12 cellular contexts compared by ENCODE assay signal in the genomic region with DNA sequence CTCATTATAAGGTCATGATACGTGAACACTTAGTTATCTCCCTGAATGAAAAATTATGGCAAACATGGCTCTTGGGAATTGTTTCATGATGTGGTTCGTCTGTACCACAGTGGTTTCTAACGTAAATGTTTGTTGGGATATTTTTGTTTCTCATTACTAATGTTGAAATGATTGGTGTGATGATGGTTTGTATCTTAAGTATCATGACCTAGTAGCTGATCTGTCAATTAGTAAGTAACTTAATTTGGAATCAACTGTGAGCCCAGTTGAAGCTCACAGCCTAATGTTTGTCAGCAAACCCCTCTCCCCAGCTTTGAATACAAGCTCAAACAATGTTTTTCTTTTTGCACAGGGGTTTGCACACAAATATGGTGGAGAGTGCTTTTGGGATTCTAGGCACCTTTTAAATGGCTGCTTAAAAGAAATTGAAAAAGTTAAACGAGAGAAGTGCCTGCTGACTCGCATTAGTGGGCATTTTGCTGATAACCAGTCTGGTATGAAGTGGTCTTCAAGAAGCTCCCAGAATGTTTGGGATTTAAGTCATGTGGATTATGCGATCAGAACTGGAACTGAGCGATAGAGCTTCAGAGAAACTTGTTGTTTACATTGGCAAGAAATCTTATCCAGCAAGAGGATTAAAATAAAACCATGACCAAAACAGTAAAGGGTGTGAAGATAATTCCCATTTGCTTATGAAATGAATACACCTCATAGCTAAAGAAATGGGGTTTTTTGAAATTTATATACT.
DNase-seq lines count a peak whose midpoint lies in the region; ATAC-seq and TF ChIP-seq lines count a peak whose summit lies in the region.
"Had no signal": no experiment of that assay in that cellular context is flagged by ENCODE, and none has a peak within 500 bp of the region (broad histone marks: within the 10 kb centered on the region; RNA-seq: fewer than 3 reads in every experiment).

No MANE protein-coding gene starts in this region.

- intact Hi-C loops in heart right ventricle (cut with DNase I): loop anchor here in 1 of 10 donors (5.0 kb wide), 1 partner anchor 158 kb away; no protein-coding TSS in a partner anchor
- intact Hi-C loops in upper lobe of right lung (cut with DNase I): loop anchor here (10.0 kb wide), 1 partner anchor 140 kb away; no protein-coding TSS in a partner anchor
- intact Hi-C loops in dorsolateral prefrontal cortex (cut with DNase I): no loop called here

- TF ChIP-seq POLR2A in Peyer's patch (IDR thresholded peaks at IDR 0.05): no peak

- no peak for TF ChIP-seq CTCF in cardiac muscle cell (IDR thresholded peaks at IDR 0.05; ENCODE audit: low read depth, low read length)
- TF ChIP-seq CTCF in heart right ventricle (IDR thresholded peaks at IDR 0.05): no peak
- TF ChIP-seq CTCF in cardiac fibroblast (IDR thresholded peaks at IDR 0.05; ENCODE audit: low read depth, low read length): no peak
- no peak for TF ChIP-seq CTCF in upper lobe of right lung (IDR thresholded peaks at IDR 0.05)
- TF ChIP-seq CTCF in Peyer's patch (IDR thresholded peaks at IDR 0.05): no peak
- no peak for TF ChIP-seq CTCF in dorsolateral prefrontal cortex (IDR thresholded peaks at IDR 0.05 in 54 of 56, conservative IDR thresholded peaks at IDR 0.05 in 2 of 56; ENCODE audit: low read depth in 1 of 56, partially characterized antibody in 56 of 56)

- H3K9me3 ChIP-seq in cardiac muscle cell (ENCODE audit: low read depth) (no peaks in the 10 kb centered on the region), heart right ventricle (peaks cover 0 to 6% (median 0%) of the 10 kb centered on the region in 11 donors), upper lobe of right lung (no peaks in the 10 kb centered on the region), Peyer's patch (no peaks in the 10 kb centered on the region)

- H3K4me1 ChIP-seq in cardiac muscle cell (ENCODE audit: low read depth) (no peaks in the 10 kb centered on the region), heart right ventricle (peaks cover 0 to 16% (median 7%) of the 10 kb centered on the region in 9 donors), upper lobe of right lung (no peaks in the 10 kb centered on the region), Peyer's patch (peaks cover 0 to 11% (median 0%) of the 10 kb centered on the region in 4 donors)

- no peaks in the 10 kb centered on the region for H3K27me3 ChIP-seq in cardiac muscle cell
- H3K27me3 ChIP-seq in heart right ventricle: no peaks in the 10 kb centered on the region
- H3K27me3 ChIP-seq in upper lobe of right lung: no peaks in the 10 kb centered on the region
- H3K27me3 ChIP-seq in Peyer's patch: no peaks in the 10 kb centered on the region
- H3K27me3 ChIP-seq in dorsolateral prefrontal cortex: no peaks in the 10 kb centered on the region
- H3K27me3 ChIP-seq: spleen had no signal

- DNase-seq in cardiac muscle cell (ENCODE audit: low read depth in 1 of 2, low spot score in 1 of 2) (peak; percentile 11 to 41), heart right ventricle (no peak), cardiac fibroblast (ENCODE audit: low read depth in 2 of 2) (peak; percentile 51 to 63), left lobe of liver (ENCODE audit: low spot score) (no peak), upper lobe of right lung (no peak), Peyer's patch (no peak), dorsolateral prefrontal cortex (no peak), cerebellar cortex (ENCODE audit: low spot score) (no peak)
- DNase-seq: ACHN, spleen, WERI-Rb-1 had no signal

- no peak overlapping the region for H3K4me3 ChIP-seq in cardiac muscle cell
- no peak overlapping the region for H3K4me3 ChIP-seq in heart right ventricle
- H3K4me3 ChIP-seq in cardiac fibroblast (replicated peaks in 1 of 2; ENCODE audit: low read depth in 2 of 2, low read length in 2 of 2): no peak overlapping the region
- H3K4me3 ChIP-seq in upper lobe of right lung: peak overlapping the region; percentile 2
- H3K4me3 ChIP-seq in Peyer's patch: no peak overlapping the region
- H3K4me3 ChIP-seq in dorsolateral prefrontal cortex: no peak overlapping the region
- H3K4me3 ChIP-seq: K562, spleen had no signal

- 41 to 57% methylated on average over 7 of the region's 7 CpGs for WGBS in heart right ventricle, 2 donors

- H3K27ac ChIP-seq in cardiac muscle cell: no peak overlapping the region
- peak overlapping the region in 1 of 10 donors; percentile 33 for H3K27ac ChIP-seq in heart right ventricle
- peak overlapping the region; percentile 80 for H3K27ac ChIP-seq in upper lobe of right lung
- peak overlapping the region in 2 of 4 donors; percentile 58 to 62 for H3K27ac ChIP-seq in Peyer's patch
- H3K27ac ChIP-seq in dorsolateral prefrontal cortex: no peak overlapping the region
- H3K27ac ChIP-seq: spleen, WERI-Rb-1 had no signal

- no peaks in the 10 kb centered on the region for H3K36me3 ChIP-seq in cardiac muscle cell
- H3K36me3 ChIP-seq in heart right ventricle: no peaks in the 10 kb centered on the region
- H3K36me3 ChIP-seq in upper lobe of right lung: no peaks in the 10 kb centered on the region
- no peaks in the 10 kb centered on the region for H3K36me3 ChIP-seq in Peyer's patch
- H3K36me3 ChIP-seq: spleen, WERI-Rb-1 had no signal

- no peak for ATAC-seq in heart right ventricle
- ATAC-seq in left lobe of liver: peak; percentile 61
- ATAC-seq in upper lobe of right lung: peak; percentile 53
- ATAC-seq: K562 had no signal

Comparison
In these comparisons a context has a peak if more than half of its experiments do, and no peak if none do; other contexts are left out.
1. DNase-seq: peak in cardiac muscle cell (2 of 2) and cardiac fibroblast (2 of 2); none in heart right ventricle (0 of 2), left lobe of liver (single experiment), upper lobe of right lung (single experiment), Peyer's patch (0 of 3), dorsolateral prefrontal cortex (0 of 10) and cerebellar cortex (single experiment).
2. ATAC-seq: peak in left lobe of liver (single experiment) and upper lobe of right lung (single experiment); none in heart right ventricle (0 of 8).